In genomic region chr16:68244481-68244902, GRCh38 we compare ENCODE assay signal across 8 cellular contexts. TPM values are rescaled to one million over a fixed set of nuclear protein-coding genes. Genes with fewer than 3 reads are reported as not detected.
DNase-seq lines count a peak whose midpoint lies in the region; ATAC-seq and TF ChIP-seq lines count a peak whose summit lies in the region.

No MANE protein-coding gene starts in this region.

- H3K27ac Mint-ChIP-seq in memory B cell = peak overlapping the region; percentile 87

- no peaks in the 10 kb centered on the region for H3K27me3 Mint-ChIP-seq in memory B cell

- no peak for TF ChIP-seq POLR2A in vagina (IDR thresholded peaks at IDR 0.05)

- H3K36me3 Mint-ChIP-seq in memory B cell = peaks cover 2% of the 10 kb centered on the region

- H3K36me3 ChIP-seq in heart right ventricle (peaks cover 0 to 15% (median 0%) of the 10 kb centered on the region in 9 donors), vagina (no peaks in the 10 kb centered on the region)

- ATAC-seq in heart right ventricle (peak in 1 of 8 donors; percentile 8), memory B cell (ENCODE audit: low read depth) (no peak), GM19395 (IDR thresholded peaks at IDR 0.05; ENCODE audit: unreplicated experiment) (no peak)

- no peaks in the 10 kb centered on the region for H3K9me3 Mint-ChIP-seq in memory B cell

- H3K9me3 ChIP-seq in heart right ventricle (no peaks in the 10 kb centered on the region), vagina (no peaks in the 10 kb centered on the region)

- peak overlapping the region; percentile 99 for H3K4me3 Mint-ChIP-seq in memory B cell

- TF ChIP-seq CTCF in heart right ventricle (IDR thresholded peaks at IDR 0.05) (no peak), astrocyte of the cerebellum (IDR thresholded peaks at IDR 0.05; ENCODE audit: low read depth, low read length, missing control alignments) (no peak), vagina (IDR thresholded peaks at IDR 0.05) (no peak)

- DNase-seq in heart right ventricle (no peak), cardiac septum (ENCODE audit: low spot score) (no peak), astrocyte of the cerebellum (ENCODE audit: low read depth) (no peak), memory B cell (ENCODE audit: low spot score in 2 of 2) (no peak), vagina (ENCODE audit: extremely low spot score in 2 of 2) (no peak), MV-4-11 (lab: John Stamatoyannopoulos, UW) (no peak), NCI-H1930 (lab: John Stamatoyannopoulos, UW) (no peak)

- intact Hi-C loops in heart right ventricle (cut with DNase I) (loop anchor here in 6 of 10 donors (5.0 to 10.0 kb wide), 3 partner anchors 83 to 270 kb away; no protein-coding TSS in a partner anchor), cardiac septum (cut with DNase I) (no loop called here), vagina (cut with DNase I) (no loop called here)

- H3K27ac ChIP-seq in heart right ventricle (peak overlapping the region in 9 of 10 donors; percentile 67 to 95 (median 84)), vagina (peak overlapping the region; percentile 64)

- H3K4me3 ChIP-seq in heart right ventricle = peak overlapping the region; percentile 75 to 100 (median 87)
- peak overlapping the region; percentile 97 for H3K4me3 ChIP-seq in astrocyte of the cerebellum (ENCODE audit: low read depth, low read length)
- peak overlapping the region; percentile 85 to 95 for H3K4me3 ChIP-seq in vagina

- in situ Hi-C loops in astrocyte of the cerebellum (cut with HindIII; ENCODE audit: low sequenced_read_pairs) = no loop called here

- H3K4me1 ChIP-seq in heart right ventricle = peaks cover 10 to 57% (median 53%) of the 10 kb centered on the region in 9 donors
- H3K4me1 ChIP-seq in vagina = peaks cover 40% of the 10 kb centered on the region

- H3K4me1 Mint-ChIP-seq in memory B cell = peaks cover 30% of the 10 kb centered on the region

- 5 to 7% methylated on average over 20 of the region's 20 CpGs for WGBS in heart right ventricle, 2 donors

- H3K27me3 ChIP-seq in heart right ventricle (no peaks in the 10 kb centered on the region), vagina (no peaks in the 10 kb centered on the region)

RNA-seq across cellular contexts. Expression of gene PLA2G15, which starts 0.7 kb away (rescaled TPM):
- total RNA-seq in heart right ventricle = 10 to 100 TPM; 31.0 to 62.1 (median 44.0) TPM
- 10 to 100 TPM; 33.1 to 33.7 TPM for polyA plus RNA-seq in heart right ventricle
- total RNA-seq in cardiac septum = 46.7 TPM
- total RNA-seq in vagina = 18.2 TPM

RNA-seq across cellular contexts. Expression of gene ESRP2, which starts 8.6 kb away (rescaled TPM):
- 1 to 10 TPM in 1 of 10 donors, under 1 TPM in 9; 0.07 to 1.0 (median 0.44) TPM for total RNA-seq in heart right ventricle
- under 1 TPM; 0.25 to 0.66 TPM for polyA plus RNA-seq in heart right ventricle
- total RNA-seq in cardiac septum = not detected
- 71.0 TPM for total RNA-seq in vagina

RNA-seq across cellular contexts. Expression of gene SLC7A6, which starts 19.8 kb away (rescaled TPM):
- total RNA-seq in heart right ventricle (10 to 100 TPM; 28.4 to 59.2 (median 42.4) TPM), cardiac septum (42.4 TPM), vagina (35.1 TPM)
- 10 to 100 TPM; 22.6 to 85.6 TPM for polyA plus RNA-seq in heart right ventricle

Comparison
In these comparisons a context has a peak if more than half of its experiments do, and no peak if none do; other contexts are left out.
1. intact Hi-C loops: an anchor here in heart right ventricle (5.0 to 10.0 kb wide); none called in cardiac septum and vagina.
2. RNA of gene ESRP2, which starts 8.6 kb away (total RNA-seq): 71.0 TPM in vagina (single experiment); 0.07 to 1.0 TPM in heart right ventricle and not detected in cardiac septum (single experiment); every median in the first group is over 10 times any median in the second.
3. Peak in every context shown above with its lines, with median percentiles within 50 percentile points of each other: H3K4me3 ChIP-seq.